8 cellular contexts compared by ENCODE assay signal in genomic region chr4:52911684-52912294, GRCh38. TPM values are rescaled to one million over a fixed set of nuclear protein-coding genes. Genes with fewer than 3 reads are reported as not detected.
DNase-seq lines count a peak whose midpoint lies in the region; ATAC-seq, FAIRE-seq and TF ChIP-seq lines count a peak whose summit lies in the region.

No MANE protein-coding gene starts in this region.

- H3K9ac ChIP-seq in trophoblast cell (ENCODE audit: low read length), result no peak overlapping the region

- TF ChIP-seq CTCF in Caco-2 (IDR thresholded peaks at IDR 0.05; ENCODE audit: insufficient read depth in 1 of 2, low read depth in 1 of 2, low read length in 1 of 2, severe bottlenecking in 1 of 2, unreplicated experiment in 1 of 2), result peak; percentile 52 to 67
- peak; percentile 87 for TF ChIP-seq CTCF in Panc1 (IDR thresholded peaks at IDR 0.05)

- H3K4me1 Mint-ChIP-seq in Caco-2 (ENCODE audit: low read depth, unreplicated experiment), result peaks cover 25% of the 10 kb centered on the region

- H2AFZ ChIP-seq in trophoblast cell (ENCODE audit: insufficient read depth, low read length, poor library complexity), result no peak overlapping the region

- WGBS in trophoblast cell (ENCODE audit: extremely low coverage, insufficient coverage, insufficient read length), result no CpG with 5 or more reads among the region's 3 CpGs

- no peak overlapping the region for H3K4me3 Mint-ChIP-seq in Caco-2 (ENCODE audit: unreplicated experiment)

- no peak overlapping the region for H4K8ac ChIP-seq in trophoblast cell (ENCODE audit: low read depth, low read length)

- no peaks in the 10 kb centered on the region for H3K36me3 Mint-ChIP-seq in Caco-2 (ENCODE audit: insufficient read depth, unreplicated experiment)

- in situ Hi-C loops in Panc1 (cut with HindIII; ENCODE audit: low pct_unique_long_range_greater_than_20kb, low sequenced_read_pairs), result no loop called here

- H3K14ac ChIP-seq in trophoblast cell (ENCODE audit: low read length), result no peak overlapping the region

- no peak overlapping the region for H2BK5ac ChIP-seq in trophoblast cell (ENCODE audit: low read depth, low read length, poor library complexity)

- no TSS peak for BruUV-seq in Caco-2 (replicated peaks; lab: Mats Ljungman, UMichigan)
- no TSS peak for BruUV-seq in Panc1 (replicated peaks; lab: Mats Ljungman, UMichigan)

- H3K27ac ChIP-seq in Panc1 (ENCODE audit: low read length), result no peak overlapping the region
- no peak overlapping the region for H3K27ac ChIP-seq in trophoblast cell (ENCODE audit: low read depth, low read length)

- H3K36me3 ChIP-seq in Caco-2 (ENCODE audit: control insufficient read depth, insufficient read depth, low read length) (no peaks in the 10 kb centered on the region), Panc1 (ENCODE audit: control insufficient read depth, insufficient read depth, low read length) (no peaks in the 10 kb centered on the region), trophoblast cell (ENCODE audit: control insufficient read depth in 1 of 2, insufficient read depth in 2 of 2, low read length in 2 of 2) (no peaks in the 10 kb centered on the region)

- H3K27ac Mint-ChIP-seq in Caco-2 (ENCODE audit: unreplicated experiment), result peak overlapping the region; percentile 39

- POLR2A ChIA-PET in Caco-2 (lab: Charles Lee), result interaction anchor here (0.6 kb wide), 1 partner anchor 28 kb away, joined by 3 read pairs; no protein-coding TSS in a partner anchor
- POLR2A ChIA-PET in Panc1 (lab: Charles Lee), result no interaction called here

- no peaks in the 10 kb centered on the region for H3K9me3 ChIP-seq in Caco-2
- H3K9me3 ChIP-seq in Panc1 (ENCODE audit: control insufficient read depth, insufficient read depth, low read depth, low read length), result no peaks in the 10 kb centered on the region
- H3K9me3 ChIP-seq in trophoblast cell (ENCODE audit: insufficient read depth, low read depth, low read length), result no peaks in the 10 kb centered on the region

- no peak overlapping the region for H4K91ac ChIP-seq in trophoblast cell (ENCODE audit: low read depth, low read length)

- H2BK120ac ChIP-seq in trophoblast cell (ENCODE audit: insufficient read depth, low read length, poor library complexity), result no peak overlapping the region

- no peak overlapping the region for H3K4ac ChIP-seq in trophoblast cell (ENCODE audit: low read depth, low read length)

- peak; percentile 83 for ATAC-seq in GM19463 (IDR thresholded peaks at IDR 0.05; ENCODE audit: unreplicated experiment)
- ATAC-seq in Panc1, result peak; percentile 69

- H3K27me3 Mint-ChIP-seq in Caco-2 (ENCODE audit: insufficient read depth, unreplicated experiment), result no peaks in the 10 kb centered on the region

- no peak overlapping the region for H2AK5ac ChIP-seq in trophoblast cell (ENCODE audit: low read length)

- H3K18ac ChIP-seq in trophoblast cell (ENCODE audit: low read length), result no peak overlapping the region

- no peak for FAIRE-seq in urothelium cell line (lab: Jason Lieb, UNC)

- no peaks in the 10 kb centered on the region for H3K9me3 Mint-ChIP-seq in Caco-2 (ENCODE audit: unreplicated experiment)

- H4K12ac ChIP-seq in trophoblast cell (ENCODE audit: low read depth, low read length), result no peak overlapping the region

- H3K23ac ChIP-seq in trophoblast cell (ENCODE audit: low read length), result no peak overlapping the region

- H2BK12ac ChIP-seq in trophoblast cell (ENCODE audit: low read length), result no peak overlapping the region

- H3K4me3 ChIP-seq in Caco-2 (ENCODE audit: low read depth, low read length) (no peak overlapping the region), Panc1 (ENCODE audit: low read depth in 2 of 2, low read length in 2 of 2) (no peak overlapping the region), trophoblast cell (ENCODE audit: low read depth, low read length) (no peak overlapping the region)

- intact Hi-C loops in Caco-2 (cut with micrococcal nuclease; ENCODE audit: unreplicated experiment) (loop anchor here (5.0 kb wide), 3 partner anchors 49 to 324 kb away; partner anchors contain the start of gene RASL11B), Panc1 (cut with micrococcal nuclease; ENCODE audit: unreplicated experiment) (loop anchor here (2.0 kb wide), 1 partner anchor 71 kb away; no protein-coding TSS in a partner anchor)

- peaks cover 3% of the 10 kb centered on the region for H3K79me1 ChIP-seq in trophoblast cell (ENCODE audit: low read length)

- H3K27me3 ChIP-seq in Caco-2 (replicated peaks; ENCODE audit: control insufficient read depth, insufficient read depth, low read length) (no peaks in the 10 kb centered on the region), Panc1 (ENCODE audit: control insufficient read depth, insufficient read depth, low read length) (no peaks in the 10 kb centered on the region), trophoblast cell (ENCODE audit: insufficient read depth, low read length) (no peaks in the 10 kb centered on the region)

- peak; percentile 80 to 82 for DNase-seq in Caco-2
- peak in 69 of 76 experiments; percentile 1 to 79 (median 47) for DNase-seq in HUDEP-2 (lab: John Stamatoyannopoulos, UW; ENCODE audit: unreplicated experiment in 76 of 76)
- peak; percentile 46 for DNase-seq in Panc1 (ENCODE audit: low read depth, low spot score)
- peak; percentile 79 to 82 for DNase-seq in activated T-cell treated with anti-CD3 and anti-CD28 coated beads, Interleukin-2, amount 50 U/mL, for 48 hours
- peak; percentile 63 for DNase-seq in fibroblast of the conjunctiva (ENCODE audit: low read depth)
- DNase-seq in trophoblast cell, result peak; percentile 83 to 96
- peak; percentile 79 for DNase-seq in urothelium cell line (ENCODE audit: low spot score)

- no peaks in the 10 kb centered on the region for H3K79me2 ChIP-seq in trophoblast cell (ENCODE audit: control insufficient read depth, insufficient read depth, low read length, poor library complexity)

- H3K4me1 ChIP-seq in Caco-2 (peaks cover 58% of the 10 kb centered on the region), Panc1 (ENCODE audit: control insufficient read depth, insufficient read depth, low read length) (no peaks in the 10 kb centered on the region), trophoblast cell (ENCODE audit: control insufficient read depth in 1 of 2, insufficient read depth in 2 of 2, low read length in 2 of 2) (peaks cover 3 to 15% of the 10 kb centered on the region in 2 experiments)

- CTCF ChIA-PET in Caco-2 (lab: Charles Lee) (interaction anchor here (0.5 to 0.9 kb wide), 2 partner anchors 65 to 781 kb away, joined by 3 to 4 read pairs; no protein-coding TSS in a partner anchor), Panc1 (lab: Charles Lee) (interaction anchor here (0.6 to 0.7 kb wide), 2 partner anchors 471 to 639 kb away, joined by 3 read pairs; no protein-coding TSS in a partner anchor)

- no peak overlapping the region for H3K4me2 ChIP-seq in trophoblast cell (ENCODE audit: low read length)

RNA-seq across cellular contexts. Expression of gene RASL11B, which starts 49.7 kb away (rescaled TPM):
- 19.6 and 23.3 TPM in 2 replicates for total RNA-seq in Caco-2 (2022)
- 0.21 TPM for total RNA-seq in Panc1 (2021; ENCODE audit: unreplicated experiment)
- not detected for polyA plus RNA-seq in Panc1 (2012; ENCODE audit: insufficient read length)
- 19.2 and 20.7 TPM in 2 replicates for polyA plus RNA-seq in trophoblast cell (2013)

Comparison
In these comparisons a context has a peak if more than half of its experiments do, and no peak if none do; other contexts are left out.
1. RNA of gene RASL11B, which starts 49.7 kb away (total RNA-seq): 19.6 to 23.3 TPM in Caco-2; 0.21 TPM in Panc1 (single experiment); every median in the first group is over 10 times any median in the second.
2. Peak in every context shown above with its lines, with median percentiles within 50 percentile points of each other: DNase-seq.